ENCODE assay signal across 24 cellular contexts in the genomic region with DNA sequence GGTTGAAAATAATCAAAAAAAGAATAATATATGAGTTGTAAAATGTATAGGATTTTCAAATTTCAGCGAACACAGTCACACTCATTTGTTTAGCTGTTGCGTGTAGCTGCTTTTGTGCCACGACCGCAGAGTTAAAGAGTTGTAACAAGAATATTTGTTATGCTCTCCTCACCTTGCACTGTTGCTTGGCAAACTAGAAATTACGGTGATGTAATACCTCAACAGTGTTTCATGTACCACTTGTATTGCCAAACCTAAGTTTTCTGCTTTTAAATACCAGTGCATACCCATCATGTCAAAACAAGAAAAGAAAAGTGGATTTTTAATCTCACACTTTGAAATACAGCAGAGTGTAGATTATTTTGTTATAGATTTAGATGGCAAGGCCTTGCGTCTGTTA.
DNase-seq lines count a peak whose midpoint lies in the region; ATAC-seq and TF ChIP-seq lines count a peak whose summit lies in the region.
"Had no signal": no experiment of that assay in that cellular context is flagged by ENCODE, and none has a peak within 500 bp of the region (broad histone marks: within the 10 kb centered on the region; RNA-seq: fewer than 3 reads in every experiment).

No MANE protein-coding gene starts in this region.

- H3K9me3 ChIP-seq in adipocyte (ENCODE audit: control insufficient read depth, low read length) (no peaks in the 10 kb centered on the region), right lobe of liver (no peaks in the 10 kb centered on the region)
- H3K9me3 ChIP-seq: BLaER1, SJCRH30 had no signal

- no peak overlapping the region for H3K4me3 ChIP-seq in AG10803 (ENCODE audit: low read length)
- H3K4me3 ChIP-seq in adipocyte (ENCODE audit: low read length) = no peak overlapping the region
- H3K4me3 ChIP-seq in right lobe of liver = no peak overlapping the region
- H3K4me3 ChIP-seq: BLaER1, SJCRH30 had no signal

- 49% methylated on average over 6 of the region's 6 CpGs for WGBS in right lobe of liver (ENCODE audit: insufficient coverage, low coverage, low lambda C conversion rate, missing lambda C conversion rate)

- H3K27me3 ChIP-seq in adipocyte (replicated peaks; ENCODE audit: control insufficient read depth, insufficient read depth, low read length) (no peaks in the 10 kb centered on the region), right lobe of liver (no peaks in the 10 kb centered on the region)
- H3K27me3 ChIP-seq: BLaER1, SJCRH30 had no signal

- H3K9ac ChIP-seq in adipocyte (ENCODE audit: low read length) = no peak overlapping the region
- H3K9ac ChIP-seq: BLaER1 had no signal

- peaks cover 7% of the 10 kb centered on the region for H3K4me1 Mint-ChIP-seq in activated T-cell treated with anti-CD3 and anti-CD28 coated beads, Interleukin-2, amount 50 U/mL, for 24 hours (ENCODE audit: low read depth)
- H3K4me1 Mint-ChIP-seq: CD4-positive, CD25-positive, alpha-beta regulatory T cell had no signal

- ATAC-seq in right lobe of liver = peak in 3 of 4 donors; percentile 46 to 52 (median 48)
- ATAC-seq: PC-3 had no signal

- intact Hi-C loops in right lobe of liver (cut with DNase I) = no loop called here

- no peaks in the 10 kb centered on the region for H3K27me3 Mint-ChIP-seq in activated T-cell treated with anti-CD3 and anti-CD28 coated beads, Interleukin-2, amount 50 U/mL, for 24 hours
- H3K27me3 Mint-ChIP-seq: CD4-positive, CD25-positive, alpha-beta regulatory T cell had no signal

- peaks cover 1% of the 10 kb centered on the region for H3K36me3 Mint-ChIP-seq in activated T-cell treated with anti-CD3 and anti-CD28 coated beads, Interleukin-2, amount 50 U/mL, for 24 hours (ENCODE audit: low read depth)
- H3K36me3 Mint-ChIP-seq: CD4-positive, CD25-positive, alpha-beta regulatory T cell had no signal

- H3K27ac Mint-ChIP-seq in activated T-cell treated with anti-CD3 and anti-CD28 coated beads, Interleukin-2, amount 50 U/mL, for 24 hours = no peak overlapping the region
- H3K27ac Mint-ChIP-seq: CD4-positive, CD25-positive, alpha-beta regulatory T cell had no signal

- no peaks in the 10 kb centered on the region for H3K9me3 Mint-ChIP-seq in activated T-cell treated with anti-CD3 and anti-CD28 coated beads, Interleukin-2, amount 50 U/mL, for 24 hours

- TF ChIP-seq POLR2A in right lobe of liver (IDR thresholded peaks at IDR 0.05) = no peak

- no peaks in the 10 kb centered on the region for H3K36me3 ChIP-seq in adipocyte (ENCODE audit: control insufficient read depth, insufficient read depth, low read length, severe bottlenecking)
- H3K36me3 ChIP-seq in right lobe of liver = no peaks in the 10 kb centered on the region
- H3K36me3 ChIP-seq: BLaER1, SJCRH30 had no signal

- peaks cover 5% of the 10 kb centered on the region for H3K4me1 ChIP-seq in adipocyte (ENCODE audit: control insufficient read depth, insufficient read depth, low read length)
- H3K4me1 ChIP-seq in right lobe of liver = no peaks in the 10 kb centered on the region
- H3K4me1 ChIP-seq: SJCRH30 had no signal

- no peak for TF ChIP-seq CTCF in AG10803 (conservative IDR thresholded peaks at IDR 0.05; ENCODE audit: low read length)
- no peak for TF ChIP-seq CTCF in right lobe of liver (IDR thresholded peaks at IDR 0.05)

- no peak overlapping the region for H3K27ac ChIP-seq in right lobe of liver
- H3K27ac ChIP-seq: BLaER1, HL-60, SJCRH30 had no signal

- DNase-seq in AG10803 (ENCODE audit: low read depth) (peak; percentile 48), adipocyte (ENCODE audit: low read depth) (peak; percentile 52), fibroblast of peridontal ligament (ENCODE audit: extremely low read depth) (peak; percentile 27), right lobe of liver (no peak), putamen (ENCODE audit: low spot score) (no peak), NCI-H524 (lab: John Stamatoyannopoulos, UW) (no peak)
- DNase-seq in activated T-cell treated with anti-CD3 and anti-CD28 coated beads, Interleukin-2, amount 50 U/mL, for 24 hours = no peak
- no peak for DNase-seq in activated CD4-positive, alpha-beta T cell treated with anti-CD3 and anti-CD28 coated beads for 4 hours
- DNase-seq: 8988T; ACHN; CD4-positive, CD25-positive, alpha-beta regulatory T cell; DMS153; DND-41; NCI-H1092; NCI-H1417 treated with DMSO at 0.1 percent for 48 hours; NCI-H1694 treated with DMSO at 0.1 percent for 48 hours; NCI-H2081; NCI-H226; NCI-H510A treated with DMSO at 0.1 percent for 48 hours; NCI-H748 treated with DMSO at 0.1 percent for 48 hours; PC-3; SJCRH30 had no signal

- no peak overlapping the region for H3K4me3 Mint-ChIP-seq in activated T-cell treated with anti-CD3 and anti-CD28 coated beads, Interleukin-2, amount 50 U/mL, for 24 hours
- H3K4me3 Mint-ChIP-seq: CD4-positive, CD25-positive, alpha-beta regulatory T cell had no signal

Comparison
In these comparisons a context has a peak if more than half of its experiments do, and no peak if none do; other contexts are left out.
1. DNase-seq: peak in AG10803 (single experiment), adipocyte (single experiment) and fibroblast of peridontal ligament (single experiment); none in right lobe of liver (0 of 3), activated T-cell treated with anti-CD3 and anti-CD28 coated beads, Interleukin-2, amount 50 U/mL, for 24 hours (single experiment), putamen (single experiment), activated CD4-positive, alpha-beta T cell treated with anti-CD3 and anti-CD28 coated beads for 4 hours (0 of 2) and NCI-H524 (0 of 2).